ENCODE assay signal across 1 cellular context in genomic region chr16:57651344-57652333, GRCh38.
TF ChIP-seq lines count a peak whose summit lies in the region.

No MANE protein-coding gene starts in this region.

TF ChIP-seq in HCT116, 20 proteins besides CTCF, POLR2A, EP300 and RAD21 (continued from another document):
- TF ChIP-seq, protein P1, sequence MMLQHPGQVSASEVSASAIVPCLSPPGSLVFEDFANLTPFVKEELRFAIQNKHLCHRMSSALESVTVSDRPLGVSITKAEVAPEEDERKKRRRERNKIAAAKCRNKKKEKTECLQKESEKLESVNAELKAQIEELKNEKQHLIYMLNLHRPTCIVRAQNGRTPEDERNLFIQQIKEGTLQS (IDR thresholded peaks at IDR 0.05): no peak
- TF ChIP-seq POLR2AphosphoS5 (IDR thresholded peaks at IDR 0.05; ENCODE audit: low read depth, low read length) (no peak), ZBTB33 (IDR thresholded peaks at IDR 0.05; ENCODE audit: extremely low read depth, insufficient replicate concordance, low read length) (no peak), MAX (IDR thresholded peaks at IDR 0.05) (no peak), YY1 (IDR thresholded peaks at IDR 0.05; ENCODE audit: extremely low read depth, insufficient replicate concordance, low read depth, low read length) (no peak), EZH2phosphoT487 (IDR thresholded peaks at IDR 0.05; ENCODE audit: borderline replicate concordance) (no peak), TCF7L2 (IDR thresholded peaks at IDR 0.05; ENCODE audit: borderline replicate concordance, extremely low read depth, insufficient read depth, insufficient read length) (no peak), SP1 (IDR thresholded peaks at IDR 0.05; ENCODE audit: low read depth) (no peak), EGR1 (IDR thresholded peaks at IDR 0.05; ENCODE audit: low read depth) (no peak), CEBPB (IDR thresholded peaks at IDR 0.05; ENCODE audit: low read depth) (no peak)
- TF ChIP-seq, protein P2, sequence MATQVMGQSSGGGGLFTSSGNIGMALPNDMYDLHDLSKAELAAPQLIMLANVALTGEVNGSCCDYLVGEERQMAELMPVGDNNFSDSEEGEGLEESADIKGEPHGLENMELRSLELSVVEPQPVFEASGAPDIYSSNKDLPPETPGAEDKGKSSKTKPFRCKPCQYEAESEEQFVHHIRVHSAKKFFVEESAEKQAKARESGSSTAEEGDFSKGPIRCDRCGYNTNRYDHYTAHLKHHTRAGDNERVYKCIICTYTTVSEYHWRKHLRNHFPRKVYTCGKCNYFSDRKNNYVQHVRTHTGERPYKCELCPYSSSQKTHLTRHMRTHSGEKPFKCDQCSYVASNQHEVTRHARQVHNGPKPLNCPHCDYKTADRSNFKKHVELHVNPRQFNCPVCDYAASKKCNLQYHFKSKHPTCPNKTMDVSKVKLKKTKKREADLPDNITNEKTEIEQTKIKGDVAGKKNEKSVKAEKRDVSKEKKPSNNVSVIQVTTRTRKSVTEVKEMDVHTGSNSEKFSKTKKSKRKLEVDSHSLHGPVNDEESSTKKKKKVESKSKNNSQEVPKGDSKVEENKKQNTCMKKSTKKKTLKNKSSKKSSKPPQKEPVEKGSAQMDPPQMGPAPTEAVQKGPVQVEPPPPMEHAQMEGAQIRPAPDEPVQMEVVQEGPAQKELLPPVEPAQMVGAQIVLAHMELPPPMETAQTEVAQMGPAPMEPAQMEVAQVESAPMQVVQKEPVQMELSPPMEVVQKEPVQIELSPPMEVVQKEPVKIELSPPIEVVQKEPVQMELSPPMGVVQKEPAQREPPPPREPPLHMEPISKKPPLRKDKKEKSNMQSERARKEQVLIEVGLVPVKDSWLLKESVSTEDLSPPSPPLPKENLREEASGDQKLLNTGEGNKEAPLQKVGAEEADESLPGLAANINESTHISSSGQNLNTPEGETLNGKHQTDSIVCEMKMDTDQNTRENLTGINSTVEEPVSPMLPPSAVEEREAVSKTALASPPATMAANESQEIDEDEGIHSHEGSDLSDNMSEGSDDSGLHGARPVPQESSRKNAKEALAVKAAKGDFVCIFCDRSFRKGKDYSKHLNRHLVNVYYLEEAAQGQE (IDR thresholded peaks at IDR 0.05; ENCODE audit: low read depth): no peak
